ENCODE assay signal across 7 cellular contexts in genomic region chr16:56964243-56965148, GRCh38. TPM values are rescaled to one million over a fixed set of nuclear protein-coding genes. Genes with fewer than 3 reads are reported as not detected.
DNase-seq lines count a peak whose midpoint lies in the region; ATAC-seq and TF ChIP-seq lines count a peak whose summit lies in the region.

No MANE protein-coding gene starts in this region.

- TF ChIP-seq POLR2A in ovary (IDR thresholded peaks at IDR 0.05): no peak

- H3K27ac ChIP-seq in ovary: no peak overlapping the region
- H3K27ac ChIP-seq in tibial artery: no peak overlapping the region

- intact Hi-C loops in ovary (cut with DNase I): no loop called here
- intact Hi-C loops in tibial artery (cut with DNase I; ENCODE audit: low total_unique reads): no loop called here

- peaks cover 14% of the 10 kb centered on the region for H3K4me1 ChIP-seq in ovary (ENCODE audit: insufficient read depth)
- peaks cover 0 to 21% (median 12%) of the 10 kb centered on the region in 4 donors for H3K4me1 ChIP-seq in tibial artery

- peak; percentile 100 for TF ChIP-seq CTCF in GM13977 (IDR thresholded peaks at IDR 0.05; ENCODE audit: extremely low read depth, insufficient read depth, missing control alignments)
- TF ChIP-seq CTCF in ovary (IDR thresholded peaks at IDR 0.05): no peak
- peak; percentile 72 to 82 for TF ChIP-seq CTCF in tibial artery (IDR thresholded peaks at IDR 0.05)

- H3K4me3 ChIP-seq in ovary (no peak overlapping the region), tibial artery (no peak overlapping the region)

- no peaks in the 10 kb centered on the region for H3K27me3 ChIP-seq in ovary
- H3K27me3 ChIP-seq in tibial artery: no peaks in the 10 kb centered on the region

- WGBS in ovary, 3 donors: 47 to 54% (median 50%) methylated on average over 30 of the region's 30 CpGs

- no peak for TF ChIP-seq EP300 in ovary (IDR thresholded peaks at IDR 0.05)

- in situ Hi-C loops in GM13977 (cut with MboI; ENCODE audit: low pct_unique_long_range_greater_than_20kb, low sequenced_read_pairs, unreplicated experiment): loop anchor here (5.0 kb wide), 1 partner anchor 78 kb away; no protein-coding TSS in a partner anchor

- H3K9me3 ChIP-seq in ovary: no peaks in the 10 kb centered on the region
- H3K9me3 ChIP-seq in tibial artery: no peaks in the 10 kb centered on the region

- peak; percentile 85 for DNase-seq in GM13977 (ENCODE audit: low spot score)
- DNase-seq in SHP77 treated with DMSO at 0.1 percent for 48 hours (lab: John Stamatoyannopoulos, UW): peak; percentile 63
- DNase-seq in activated effector memory CD4-positive, alpha-beta T cell treated with anti-CD3 and anti-CD28 coated beads, Interleukin-2, amount 50 U/mL, for 16 hours: peak; percentile 98
- DNase-seq in germinal center (ENCODE audit: low spot score): peak; percentile 89
- DNase-seq in ovary: peak; percentile 46 to 73 (median 56)
- peak; percentile 81 to 90 for DNase-seq in tibial artery

- H3K36me3 ChIP-seq in ovary: no peaks in the 10 kb centered on the region
- H3K36me3 ChIP-seq in tibial artery: no peaks in the 10 kb centered on the region

- ATAC-seq in HG03342 (IDR thresholded peaks at IDR 0.05; ENCODE audit: unreplicated experiment): peak; percentile 72

RNA-seq across cellular contexts. Expression of gene CETP, which starts 2.7 kb away (rescaled TPM):
- total RNA-seq in ovary: under 1 TPM in 3 of 7 donors, not detected in 4; 0.15 to 0.23 (median 0.20) TPM
- polyA plus RNA-seq in ovary: 1 to 10 TPM in 1 of 2 donors, under 1 TPM in 1; 0.13 to 1.3 TPM

RNA-seq across cellular contexts. Expression of gene NLRC5, which starts 24.9 kb away (rescaled TPM):
- total RNA-seq in ovary: 10 to 100 TPM in 5 of 7 donors, 1 to 10 TPM in 2; 6.0 to 29.9 (median 14.7) TPM
- polyA plus RNA-seq in ovary: 10 to 100 TPM in 1 of 2 donors, 1 to 10 TPM in 1; 8.7 to 15.8 TPM

RNA-seq across cellular contexts. Expression of gene HERPUD1, which starts 32.6 kb away (rescaled TPM):
- total RNA-seq in ovary: 100 to 1,000 TPM in 6 of 7 donors, 10 to 100 TPM in 1; 95.4 to 299 (median 170) TPM
- 100 to 1,000 TPM; 219 to 259 TPM for polyA plus RNA-seq in ovary

Comparison
In these comparisons a context has a peak if more than half of its experiments do, and no peak if none do; other contexts are left out.
1. CTCF ChIP-seq: peak in GM13977 (single experiment) and tibial artery (2 of 2); none in ovary (0 of 3).
2. Peak in every context shown above with its lines, with median percentiles within 50 percentile points of each other: DNase-seq.